ENCODE assay signal across 16 cellular contexts in genomic region chr14:51836417-51836816, GRCh38. TPM values are rescaled to one million over a fixed set of nuclear protein-coding genes. Genes with fewer than 3 reads are reported as not detected.
DNase-seq lines count a peak whose midpoint lies in the region; ATAC-seq and TF ChIP-seq lines count a peak whose summit lies in the region.
"Had no signal": no experiment of that assay in that cellular context is flagged by ENCODE, and none has a peak within 500 bp of the region (broad histone marks: within the 10 kb centered on the region; RNA-seq: fewer than 3 reads in every experiment).

No MANE protein-coding gene starts in this region.

- peaks cover 2% of the 10 kb centered on the region for H3K4me1 Mint-ChIP-seq in activated B cell treated with CpG ODN at 0.5 μM for 24 hours
- no peaks in the 10 kb centered on the region for H3K4me1 Mint-ChIP-seq in stimulated activated naive CD8-positive, alpha-beta T cell treated with anti-CD3 and anti-CD28 coated beads, Interleukin-15, amount 100 ng/mL, for 72 hours

- H3K36me3 Mint-ChIP-seq in activated B cell treated with CpG ODN at 0.5 μM for 24 hours (ENCODE audit: low read depth), result no peaks in the 10 kb centered on the region
- H3K36me3 Mint-ChIP-seq: CD4-positive, CD25-positive, alpha-beta regulatory T cell had no signal

- H3K9me3 Mint-ChIP-seq in activated B cell treated with CpG ODN at 0.5 μM for 24 hours, result peaks cover 10% of the 10 kb centered on the region
- H3K9me3 Mint-ChIP-seq in stimulated activated naive CD8-positive, alpha-beta T cell treated with anti-CD3 and anti-CD28 coated beads, Interleukin-15, amount 100 ng/mL, for 72 hours, result no peaks in the 10 kb centered on the region

- H3K27me3 Mint-ChIP-seq in activated B cell treated with CpG ODN at 0.5 μM for 24 hours, result no peaks in the 10 kb centered on the region
- H3K27me3 Mint-ChIP-seq in stimulated activated naive CD8-positive, alpha-beta T cell treated with anti-CD3 and anti-CD28 coated beads, Interleukin-15, amount 100 ng/mL, for 72 hours, result no peaks in the 10 kb centered on the region

- H3K27ac Mint-ChIP-seq in activated B cell treated with CpG ODN at 0.5 μM for 24 hours, result no peak overlapping the region
- H3K27ac Mint-ChIP-seq in stimulated activated naive CD8-positive, alpha-beta T cell treated with anti-CD3 and anti-CD28 coated beads, Interleukin-15, amount 100 ng/mL, for 72 hours, result peak overlapping the region in 1 of 2 donors; percentile 49
- H3K27ac Mint-ChIP-seq: CD4-positive, CD25-positive, alpha-beta regulatory T cell had no signal

- CTCF ChIA-PET in activated B cell treated with CpG ODN at 0.5 μM for 24 hours (lab: Charles Lee), result no interaction called here

- intact Hi-C loops in activated B cell treated with CpG ODN at 0.5 μM for 24 hours (cut with micrococcal nuclease), result no loop called here

- TF ChIP-seq CTCF in activated B cell treated with CpG ODN at 0.5 μM for 24 hours (IDR thresholded peaks at IDR 0.05), result no peak

- ATAC-seq in GM18517 (IDR thresholded peaks at IDR 0.05; ENCODE audit: unreplicated experiment) (peak; percentile 71), HG02981 (IDR thresholded peaks at IDR 0.05; ENCODE audit: unreplicated experiment) (peak; percentile 68), HG03432 (IDR thresholded peaks at IDR 0.05; ENCODE audit: unreplicated experiment) (peak; percentile 72), activated B cell treated with CpG ODN at 0.5 μM for 24 hours (ENCODE audit: low read depth) (peak; percentile 56)
- no peak for ATAC-seq in stimulated activated naive CD8-positive, alpha-beta T cell treated with anti-CD3 and anti-CD28 coated beads, Interleukin-15, amount 100 ng/mL, for 72 hours
- ATAC-seq: GM12878 had no signal

- DNase-seq in activated B cell treated with CpG ODN at 0.5 μM for 24 hours (no peak), SIG-M5 (lab: John Stamatoyannopoulos, UW) (no peak)
- DNase-seq in stimulated activated naive CD8-positive, alpha-beta T cell treated with anti-CD3 and anti-CD28 coated beads, Interleukin-15, amount 100 ng/mL, for 72 hours, result no peak
- no peak for DNase-seq in activated CD4-positive, CD25-positive, alpha-beta regulatory T cell treated with anti-CD3 and anti-CD28 coated beads, Interleukin-2, amount 50 U/mL, for 72 hours
- DNase-seq: ACHN; Calu3; CD4-positive, CD25-positive, alpha-beta regulatory T cell; DMS 273 treated with DMSO at 0.1 percent for 48 hours; DMS79; GM23248; H7 had no signal

- POLR2A ChIA-PET in activated B cell treated with CpG ODN at 0.5 μM for 24 hours (lab: Charles Lee), result interaction anchor here (0.7 kb wide), 2 partner anchors 133 to 333 kb away, joined by 3 to 5 read pairs; no protein-coding TSS in a partner anchor

- no peak overlapping the region for H3K4me3 Mint-ChIP-seq in activated B cell treated with CpG ODN at 0.5 μM for 24 hours
- H3K4me3 Mint-ChIP-seq in stimulated activated naive CD8-positive, alpha-beta T cell treated with anti-CD3 and anti-CD28 coated beads, Interleukin-15, amount 100 ng/mL, for 72 hours, result no peak overlapping the region
- H3K4me3 Mint-ChIP-seq: CD4-positive, CD25-positive, alpha-beta regulatory T cell had no signal

RNA-seq across cellular contexts. Expression of gene GNG2, which starts 24.0 kb away (rescaled TPM):
- total RNA-seq in activated B cell treated with CpG ODN at 0.5 μM for 24 hours, result 68.7 and 70.0 TPM in 2 replicates
- total RNA-seq: Calu3, G401 had no signal
